Comparison of ENCODE assay signal across 8 cellular contexts in genomic region chr3:197554562-197555280, GRCh38. TPM values are rescaled to one million over a fixed set of nuclear protein-coding genes. Genes with fewer than 3 reads are reported as not detected.
DNase-seq lines count a peak whose midpoint lies in the region; ATAC-seq lines count a peak whose summit lies in the region.

No MANE protein-coding gene starts in this region.

- H3K27ac Mint-ChIP-seq in activated T-cell treated with anti-CD3 and anti-CD28 coated beads, Interleukin-2, amount 50 U/mL, for 24 hours, result peak overlapping the region; percentile 96

- peak overlapping the region; percentile 90 for H3K4me3 Mint-ChIP-seq in activated T-cell treated with anti-CD3 and anti-CD28 coated beads, Interleukin-2, amount 50 U/mL, for 24 hours

- H3K9ac ChIP-seq in mucosa of stomach (ENCODE audit: low read length), result peak overlapping the region; percentile 96

- H3K36me3 ChIP-seq in esophagus (ENCODE audit: control insufficient read depth in 2 of 2, insufficient read depth in 2 of 2, low read length in 1 of 2) (no peaks in the 10 kb centered on the region), mucosa of stomach (ENCODE audit: control insufficient read depth, insufficient read depth, low read length) (no peaks in the 10 kb centered on the region)

- H3K27me3 ChIP-seq in esophagus (ENCODE audit: control insufficient read depth in 1 of 2, insufficient read depth in 2 of 2, low read length in 2 of 2), result no peaks in the 10 kb centered on the region
- H3K27me3 ChIP-seq in mucosa of stomach (ENCODE audit: control insufficient read depth, insufficient read depth, low read length), result no peaks in the 10 kb centered on the region

- DNase-seq in DMS53 (lab: John Stamatoyannopoulos, UW) (peak; percentile 97), OCI-M2 (lab: John Stamatoyannopoulos, UW; ENCODE audit: unreplicated experiment) (peak; percentile 69)
- peak; percentile 94 for DNase-seq in Jurkat, Clone E6-1 (ENCODE audit: low read depth, low spot score)
- DNase-seq in activated T-cell treated with anti-CD3 and anti-CD28 coated beads, Interleukin-2, amount 50 U/mL, for 24 hours, result peak; percentile 95
- DNase-seq in stimulated activated CD8-positive, alpha-beta memory T cell treated with anti-CD3 and anti-CD28 coated beads, Interleukin-4, amount 100 ng/mL, for 48 hours, result peak; percentile 94

- H3K9me3 ChIP-seq in esophagus (ENCODE audit: control insufficient read depth in 2 of 2, insufficient read depth in 1 of 2, low read depth in 1 of 2, low read length in 1 of 2) (no peaks in the 10 kb centered on the region), mucosa of stomach (ENCODE audit: control insufficient read depth, low read length) (no peaks in the 10 kb centered on the region)

- H3K4me1 ChIP-seq in esophagus (ENCODE audit: control insufficient read depth in 2 of 2, insufficient read depth in 2 of 2, low read length in 1 of 2) (peaks cover 4 to 10% of the 10 kb centered on the region in 2 donors), mucosa of stomach (ENCODE audit: control insufficient read depth, insufficient read depth, low read length) (peaks cover 20% of the 10 kb centered on the region)

- no peaks in the 10 kb centered on the region for H3K9me3 Mint-ChIP-seq in activated T-cell treated with anti-CD3 and anti-CD28 coated beads, Interleukin-2, amount 50 U/mL, for 24 hours

- ATAC-seq in GM21576 (IDR thresholded peaks at IDR 0.05; ENCODE audit: unreplicated experiment), result peak; percentile 97

- H3K4me1 Mint-ChIP-seq in activated T-cell treated with anti-CD3 and anti-CD28 coated beads, Interleukin-2, amount 50 U/mL, for 24 hours (ENCODE audit: low read depth), result peaks cover 35% of the 10 kb centered on the region

- peak overlapping the region; percentile 94 to 98 for H3K27ac ChIP-seq in esophagus (ENCODE audit: low read depth in 2 of 2, low read length in 1 of 2)

- H3K4me3 ChIP-seq in Jurkat, Clone E6-1 (ENCODE audit: low read length), result peak overlapping the region; percentile 91
- H3K4me3 ChIP-seq in esophagus (ENCODE audit: low read depth in 1 of 2, low read length in 2 of 2) (peak overlapping the region; percentile 83 to 92), mucosa of stomach (ENCODE audit: low read length) (peak overlapping the region; percentile 97)

- 0 to 1% methylated on average over 60 of the region's 60 CpGs for WGBS in esophagus, 2 donors

- H3K27me3 Mint-ChIP-seq in activated T-cell treated with anti-CD3 and anti-CD28 coated beads, Interleukin-2, amount 50 U/mL, for 24 hours, result peaks cover 8% of the 10 kb centered on the region

- peaks cover 45% of the 10 kb centered on the region for H3K36me3 Mint-ChIP-seq in activated T-cell treated with anti-CD3 and anti-CD28 coated beads, Interleukin-2, amount 50 U/mL, for 24 hours (ENCODE audit: low read depth)

RNA-seq across cellular contexts. Expression of gene BDH1, which starts 1.0 kb away (rescaled TPM):
- polyA plus RNA-seq in Jurkat, Clone E6-1 (2012; ENCODE audit: insufficient read depth, insufficient read length), result 39.6 TPM
- polyA plus RNA-seq in esophagus, result 10 to 100 TPM; 49.5 to 59.9 TPM

Comparison
In these comparisons a context has a peak if more than half of its experiments do, and no peak if none do; other contexts are left out.
1. Peak in every context shown above with its lines: DNase-seq, ATAC-seq, H3K4me3 ChIP-seq and H3K27ac ChIP-seq.